Comparison of ENCODE assay signal across 10 cellular contexts in the genomic region with DNA sequence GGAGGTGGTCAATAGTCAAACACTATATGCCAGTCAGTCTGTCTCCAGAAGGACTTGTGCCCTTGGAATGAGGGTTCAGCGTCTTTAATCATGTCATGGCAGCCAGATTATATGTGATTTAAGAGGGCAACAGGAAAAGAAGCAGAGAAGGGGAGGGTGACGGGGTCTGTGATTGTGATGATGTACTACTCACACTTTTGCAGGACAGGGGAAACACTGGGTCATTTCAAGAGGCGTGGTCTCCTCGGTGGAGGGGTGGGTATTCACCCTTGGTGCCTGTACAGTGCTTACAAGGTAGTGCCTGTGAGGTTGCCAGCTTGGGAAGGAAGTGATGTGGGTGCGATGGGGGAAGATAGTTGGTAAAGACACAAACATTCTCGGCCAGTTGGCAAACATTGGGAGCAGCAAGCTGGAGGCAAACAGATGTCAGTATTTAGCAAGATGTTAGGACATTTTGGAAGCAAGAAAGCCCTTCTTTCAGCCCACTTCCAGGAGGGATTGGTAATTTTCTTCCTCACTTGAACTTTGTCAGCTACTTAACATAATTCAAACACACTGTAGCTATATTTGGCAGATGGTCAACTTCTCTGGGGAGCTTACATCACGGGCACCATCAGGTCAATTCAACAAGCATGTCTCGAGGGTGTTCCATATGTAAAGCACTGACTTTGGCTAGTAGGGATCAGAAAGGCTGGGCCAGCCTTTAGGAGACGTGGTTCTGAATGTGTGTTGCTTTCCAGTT. TPM values are rescaled to one million over a fixed set of nuclear protein-coding genes. Genes with fewer than 3 reads are reported as not detected.
A peak's percentile ranks its signal among the peaks of the same experiment; 100 is the strongest.
DNase-seq lines count a peak whose midpoint lies in the region; FAIRE-seq and TF ChIP-seq lines count a peak whose summit lies in the region.
"Had no signal": no experiment of that assay in that cellular context is flagged by ENCODE, and none has a peak within 500 bp of the region (broad histone marks: within the 10 kb centered on the region; RNA-seq: fewer than 3 reads in every experiment).

No MANE protein-coding gene starts in this region.

- no peaks in the 10 kb centered on the region for H3F3A ChIP-seq in GM23248 (ENCODE audit: insufficient read depth)

- no peak overlapping the region for H3K9ac ChIP-seq in GM23248

- 41 to 42% methylated on average over 9 of the region's 9 CpGs for WGBS in GM23248 (ENCODE audit: low coverage in 1 of 2, low lambda C conversion rate in 2 of 2, missing lambda C conversion rate in 2 of 2), 2 experiments
- 39 to 59% (median 44%) methylated on average over 9 of the region's 9 CpGs for WGBS in small intestine, 3 donors

- in situ Hi-C loops in GM23248 (cut with MboI) = no loop called here

- TF ChIP-seq CTCF in fibroblast of mammary gland (conservative IDR thresholded peaks at IDR 0.05; ENCODE audit: control insufficient read depth, insufficient read depth, low read depth, low read length) = no peak

- H3K9me3 ChIP-seq in GM23248 (ENCODE audit: low read depth) (no peaks in the 10 kb centered on the region), small intestine (ENCODE audit: control insufficient read depth, low read depth) (no peaks in the 10 kb centered on the region)
- H3K9me3 ChIP-seq: prostate gland had no signal

- H3K36me3 ChIP-seq in GM23248 (ENCODE audit: low read depth) = no peaks in the 10 kb centered on the region
- no peaks in the 10 kb centered on the region for H3K36me3 ChIP-seq in small intestine (ENCODE audit: control insufficient read depth in 2 of 2, insufficient read depth in 2 of 2, low read length in 2 of 2)
- H3K36me3 ChIP-seq: prostate gland had no signal

- no peaks in the 10 kb centered on the region for H4K20me1 ChIP-seq in GM23248 (ENCODE audit: insufficient read depth)

- peak; percentile 24 for DNase-seq in GM23248
- DNase-seq in NCI-H69 (lab: John Stamatoyannopoulos, UW) = peak; percentile 90
- DNase-seq in fibroblast of mammary gland (ENCODE audit: low read depth) = peak; percentile 47
- peak; percentile 13 for DNase-seq in small intestine
- no peak for DNase-seq in NOMO-1 treated with dmso at 0.1 percent for 144 hours (lab: John Stamatoyannopoulos, UW; ENCODE audit: unreplicated experiment)
- DNase-seq in nucleus accumbens (lab: John Stamatoyannopoulos, UW) = no peak
- DNase-seq in SW 1271 (lab: John Stamatoyannopoulos, UW) = no peak
- DNase-seq: NCI-H526 treated with DMSO at 0.1 percent for 48 hours had no signal

- no peak overlapping the region for H3K4me3 ChIP-seq in GM23248
- H3K4me3 ChIP-seq in fibroblast of mammary gland (ENCODE audit: control insufficient read depth, low read depth, low read length) = no peak overlapping the region
- no peak overlapping the region for H3K4me3 ChIP-seq in small intestine (ENCODE audit: low read depth in 1 of 2, low read length in 2 of 2)
- H3K4me3 ChIP-seq: GM23338, prostate gland had no signal

- no peak overlapping the region for H3K27ac ChIP-seq in GM23248
- no peak overlapping the region for H3K27ac ChIP-seq in small intestine (ENCODE audit: low read depth in 1 of 2, low read length in 1 of 2)
- H3K27ac ChIP-seq: prostate gland had no signal

- H3K4me1 ChIP-seq in GM23248 (ENCODE audit: insufficient read depth) (0 out of 2 replicates have a peak, but pooled peaks cover 5% of the 10 kb centered on the region), small intestine (ENCODE audit: control insufficient read depth in 2 of 2, insufficient read depth in 1 of 2, low read depth in 1 of 2, low read length in 1 of 2) (no peaks in the 10 kb centered on the region)
- H3K4me1 ChIP-seq: prostate gland had no signal

- H3K4me2 ChIP-seq in GM23248 (ENCODE audit: unreplicated experiment) = no peak overlapping the region

- H3K9me2 ChIP-seq in GM23248 (ENCODE audit: insufficient read depth) = no peaks in the 10 kb centered on the region

- H3K79me2 ChIP-seq in GM23248 (ENCODE audit: insufficient read depth) = no peaks in the 10 kb centered on the region

- FAIRE-seq in small intestine (lab: Jason Lieb, UNC) = no peak

- H2AFZ ChIP-seq in GM23248 = no peak overlapping the region
- H2AFZ ChIP-seq: GM23338 had no signal

- H3K27me3 ChIP-seq in GM23248 (replicated peaks; ENCODE audit: insufficient read depth) (no peaks in the 10 kb centered on the region), small intestine (ENCODE audit: control insufficient read depth in 2 of 2, insufficient read depth in 2 of 2, low read length in 2 of 2) (peaks cover 0 to 2% of the 10 kb centered on the region in 2 donors)

RNA-seq across cellular contexts. Expression of gene KALRN, which starts 30.2 kb away (rescaled TPM):
- total RNA-seq in GM23248 (2014; rRNA removed; shearing (Covaris generic)) = 4.0 and 16.1 TPM in 2 replicates
- polyA plus RNA-seq in GM23248 (2016; fragmentation: Nextera tagmentation; extraction: Ambion mirVana) = 0.98 and 1.4 TPM in 2 replicates
- polyA plus RNA-seq in small intestine = 10 to 100 TPM; 25.6 to 89.4 (median 72.0) TPM

Comparison
In these comparisons a context has a peak if more than half of its experiments do, and no peak if none do; other contexts are left out.
1. DNase-seq: peak in GM23248 (single experiment), NCI-H69 (single experiment), fibroblast of mammary gland (single experiment) and small intestine (single experiment); none in NOMO-1 treated with dmso at 0.1 percent for 144 hours (single experiment), nucleus accumbens (0 of 56) and SW 1271 (0 of 2).
2. RNA of gene KALRN, which starts 30.2 kb away (polyA plus RNA-seq): 25.6 to 89.4 TPM in small intestine; 0.98 to 1.4 TPM in GM23248; every median in the first group is over 10 times any median in the second.